In the genomic region with DNA sequence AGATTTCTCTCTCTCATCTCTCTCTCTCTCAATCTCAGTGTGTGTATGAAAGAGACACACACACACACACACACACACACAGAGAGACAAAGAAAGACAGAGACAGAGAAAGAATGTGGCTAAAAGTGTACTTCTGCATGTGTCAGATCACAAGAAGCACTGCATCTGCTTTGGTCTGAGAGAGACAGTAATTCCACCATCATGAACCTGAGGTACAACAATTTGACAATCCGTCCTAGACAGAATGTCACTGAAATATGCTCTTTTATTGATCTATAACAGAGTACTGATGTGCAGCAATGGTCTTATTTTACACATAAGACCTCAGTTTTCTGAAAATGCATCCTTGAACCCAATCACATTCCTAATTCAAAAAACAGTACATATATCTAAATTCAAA, we compare ENCODE assay signal across 23 cellular contexts.
"Had no signal": no experiment of that assay in that cellular context is flagged by ENCODE, and none has a peak within 500 bp of the region (broad histone marks: within the 10 kb centered on the region; RNA-seq: fewer than 3 reads in every experiment).

No MANE protein-coding gene starts in this region.

- H3K4me3 ChIP-seq: coronary artery, heart right ventricle, left lung, lung, mucosa of descending colon, right atrium auricular region, spleen, vagina had no signal

- H3K27ac ChIP-seq: coronary artery, foreskin keratinocyte, heart right ventricle, left lung, parathyroid adenoma, right atrium auricular region, spleen, vagina, WERI-Rb-1 had no signal

- H3K27me3 ChIP-seq: foreskin keratinocyte, heart right ventricle, left lung, right atrium auricular region, spleen, vagina had no signal

- H3K36me3 ChIP-seq: heart right ventricle, left lung, right atrium auricular region, spleen, vagina, WERI-Rb-1 had no signal

- DNase-seq: activated CD4-positive, alpha-beta memory T cell treated with anti-CD3 and anti-CD28 coated beads for 36 hours; activated CD4-positive, alpha-beta T cell treated with anti-CD3 and anti-CD28 coated beads, Interleukin-2, amount 10 ng/mL, durations not matched to agents 24 days and 14 days; activated CD8-positive, alpha-beta memory T cell treated with anti-CD3 and anti-CD28 coated beads, Interleukin-2, amount 50 U/mL, for 4 hours; activated naive CD8-positive, alpha-beta T cell treated with anti-CD3 and anti-CD28 coated beads, Interleukin-2, amount 50 U/mL, for 24 hours; activated T-cell treated with anti-CD3 and anti-CD28 coated beads, Interleukin-2, amount 50 U/mL, for 1 hour; cerebellar nuclear complex; endodermal cell; foreskin keratinocyte; heart right ventricle; kidney glomerular epithelial cell; left lung; mucosa of descending colon; SK-N-SH; spleen; stimulated activated naive CD4-positive, alpha-beta T cell; T-helper 17 cell; T1000; WERI-Rb-1 had no signal
